In genomic region chr9:93294011-93294410, GRCh38 we compare ENCODE assay signal across 23 cellular contexts.
DNase-seq lines count a peak whose midpoint lies in the region; ATAC-seq and TF ChIP-seq lines count a peak whose summit lies in the region.
"Had no signal": no experiment of that assay in that cellular context is flagged by ENCODE, and none has a peak within 500 bp of the region (broad histone marks: within the 10 kb centered on the region; RNA-seq: fewer than 3 reads in every experiment).

No MANE protein-coding gene starts in this region.

- intact Hi-C loops in naive thymus-derived CD4-positive, alpha-beta T cell (cut with micrococcal nuclease), result no loop called here

- no peak overlapping the region for H3K4me3 ChIP-seq in naive thymus-derived CD4-positive, alpha-beta T cell (ENCODE audit: low read length)
- H3K4me3 ChIP-seq: MG63, Peyer's patch had no signal

- no peaks in the 10 kb centered on the region for H3K36me3 ChIP-seq in naive thymus-derived CD4-positive, alpha-beta T cell (ENCODE audit: control insufficient read depth in 2 of 3, insufficient read depth in 3 of 3, low read length in 3 of 3)
- H3K36me3 ChIP-seq: MG63 had no signal

- in situ Hi-C loops in GM13976 (cut with MboI; ENCODE audit: low sequenced_read_pairs, unreplicated experiment), result no loop called here

- peaks cover 7% of the 10 kb centered on the region for H3K27me3 Mint-ChIP-seq in T-helper 2 cell treated with Interferon-gamma antibody and Interleukin-4, amounts not matched to agents 5 μg/mL and 100 μg/mL, for 36 hours (ENCODE audit: low read depth)
- peaks cover 0 to 6% (median 0%) of the 10 kb centered on the region in 5 donors for H3K27me3 Mint-ChIP-seq in naive thymus-derived CD4-positive, alpha-beta T cell
- H3K27me3 Mint-ChIP-seq in type B pancreatic cell, result no peaks in the 10 kb centered on the region
- H3K27me3 Mint-ChIP-seq: CD4-positive, alpha-beta T cell had no signal

- DNase-seq in T-helper 2 cell treated with Interferon-gamma antibody and Interleukin-4, amounts not matched to agents 5 μg/mL and 100 μg/mL, for 36 hours (ENCODE audit: low spot score), result no peak
- no peak for DNase-seq in T-helper 2 cell
- DNase-seq in GM13976 (ENCODE audit: low spot score), result peak; percentile 21
- DNase-seq in naive thymus-derived CD4-positive, alpha-beta T cell, result no peak
- DNase-seq in type B pancreatic cell (ENCODE audit: extremely low spot score, unreplicated experiment), result no peak
- DNase-seq in NCI-H2227 (lab: John Stamatoyannopoulos, UW; ENCODE audit: unreplicated experiment), result no peak
- DNase-seq: 8988T; CD4-positive, alpha-beta T cell; DMS53; GOT3; Kasumi-1; MG63; NCI-H1048; NCI-H1436; NCI-H1930; NCI-H345; NCI-H526; Peyer's patch had no signal

- H3K4me1 ChIP-seq in naive thymus-derived CD4-positive, alpha-beta T cell (ENCODE audit: control insufficient read depth in 2 of 2, insufficient read depth in 2 of 2, low read length in 2 of 2), result peaks cover 0 to 12% of the 10 kb centered on the region in 2 donors

- POLR2A ChIA-PET in naive thymus-derived CD4-positive, alpha-beta T cell (lab: Charles Lee), result no interaction called here

- H3K36me3 Mint-ChIP-seq in T-helper 2 cell treated with Interferon-gamma antibody and Interleukin-4, amounts not matched to agents 5 μg/mL and 100 μg/mL, for 36 hours (ENCODE audit: low read depth), result no peaks in the 10 kb centered on the region
- no peaks in the 10 kb centered on the region for H3K36me3 Mint-ChIP-seq in naive thymus-derived CD4-positive, alpha-beta T cell
- H3K36me3 Mint-ChIP-seq in type B pancreatic cell, result no peaks in the 10 kb centered on the region

- peaks cover 2% of the 10 kb centered on the region for H3K4me1 Mint-ChIP-seq in T-helper 2 cell treated with Interferon-gamma antibody and Interleukin-4, amounts not matched to agents 5 μg/mL and 100 μg/mL, for 36 hours (ENCODE audit: low read depth)
- H3K4me1 Mint-ChIP-seq in naive thymus-derived CD4-positive, alpha-beta T cell, result peaks cover 5 to 27% (median 17%) of the 10 kb centered on the region in 7 donors
- H3K4me1 Mint-ChIP-seq in type B pancreatic cell (ENCODE audit: unreplicated experiment), result peaks cover 15% of the 10 kb centered on the region

- no peaks in the 10 kb centered on the region for H3K27me3 ChIP-seq in naive thymus-derived CD4-positive, alpha-beta T cell (ENCODE audit: control insufficient read depth in 2 of 2, insufficient read depth in 2 of 2, low read length in 2 of 2)
- H3K27me3 ChIP-seq: MG63, Peyer's patch had no signal

- peaks cover 0 to 4% (median 0%) of the 10 kb centered on the region in 3 experiments for H3K9me3 ChIP-seq in naive thymus-derived CD4-positive, alpha-beta T cell (ENCODE audit: control insufficient read depth in 2 of 3, low read length in 3 of 3)
- H3K9me3 ChIP-seq: MG63, Peyer's patch had no signal

- TF ChIP-seq CTCF in GM13976 (IDR thresholded peaks at IDR 0.05; ENCODE audit: borderline replicate concordance, control extremely low read depth, extremely low read depth, insufficient read depth, missing control alignments), result no peak
- no peak for TF ChIP-seq CTCF in type B pancreatic cell (conservative IDR thresholded peaks at IDR 0.05)

- H3K9me3 Mint-ChIP-seq in T-helper 2 cell treated with Interferon-gamma antibody and Interleukin-4, amounts not matched to agents 5 μg/mL and 100 μg/mL, for 36 hours, result no peaks in the 10 kb centered on the region
- H3K9me3 Mint-ChIP-seq in naive thymus-derived CD4-positive, alpha-beta T cell, result no peaks in the 10 kb centered on the region
- no peaks in the 10 kb centered on the region for H3K9me3 Mint-ChIP-seq in type B pancreatic cell
- H3K9me3 Mint-ChIP-seq: CD4-positive, alpha-beta T cell had no signal

- no peak for ATAC-seq in naive thymus-derived CD4-positive, alpha-beta T cell
- no peak for ATAC-seq in GM18870 (IDR thresholded peaks at IDR 0.05; ENCODE audit: unreplicated experiment)
- no peak for ATAC-seq in GM19023 (IDR thresholded peaks at IDR 0.05; ENCODE audit: unreplicated experiment)
- ATAC-seq: HCT116, Right ventricle myocardium inferior had no signal

- peak overlapping the region; percentile 55 for H3K27ac Mint-ChIP-seq in T-helper 2 cell treated with Interferon-gamma antibody and Interleukin-4, amounts not matched to agents 5 μg/mL and 100 μg/mL, for 36 hours
- peak overlapping the region in 6 of 9 donors; percentile 8 to 83 (median 48) for H3K27ac Mint-ChIP-seq in naive thymus-derived CD4-positive, alpha-beta T cell
- H3K27ac Mint-ChIP-seq in type B pancreatic cell, result peak overlapping the region; percentile 39
- H3K27ac Mint-ChIP-seq: CD4-positive, alpha-beta T cell had no signal

- no peak overlapping the region for H3K4me3 Mint-ChIP-seq in T-helper 2 cell treated with Interferon-gamma antibody and Interleukin-4, amounts not matched to agents 5 μg/mL and 100 μg/mL, for 36 hours
- H3K4me3 Mint-ChIP-seq in naive thymus-derived CD4-positive, alpha-beta T cell, result peak overlapping the region in 1 of 10 donors; percentile 37
- H3K4me3 Mint-ChIP-seq in type B pancreatic cell, result no peak overlapping the region
- H3K4me3 Mint-ChIP-seq: B cell; CD4-positive, alpha-beta T cell had no signal

- CTCF ChIA-PET in naive thymus-derived CD4-positive, alpha-beta T cell (lab: Charles Lee), result interaction anchor here (0.6 kb wide), 1 partner anchor 341 kb away, joined by 3 read pairs; no protein-coding TSS in a partner anchor

- H3K27ac ChIP-seq in naive thymus-derived CD4-positive, alpha-beta T cell (ENCODE audit: low read depth, low read length), result no peak overlapping the region
